Comparison of ENCODE assay signal across 33 cellular contexts in the genomic region with DNA sequence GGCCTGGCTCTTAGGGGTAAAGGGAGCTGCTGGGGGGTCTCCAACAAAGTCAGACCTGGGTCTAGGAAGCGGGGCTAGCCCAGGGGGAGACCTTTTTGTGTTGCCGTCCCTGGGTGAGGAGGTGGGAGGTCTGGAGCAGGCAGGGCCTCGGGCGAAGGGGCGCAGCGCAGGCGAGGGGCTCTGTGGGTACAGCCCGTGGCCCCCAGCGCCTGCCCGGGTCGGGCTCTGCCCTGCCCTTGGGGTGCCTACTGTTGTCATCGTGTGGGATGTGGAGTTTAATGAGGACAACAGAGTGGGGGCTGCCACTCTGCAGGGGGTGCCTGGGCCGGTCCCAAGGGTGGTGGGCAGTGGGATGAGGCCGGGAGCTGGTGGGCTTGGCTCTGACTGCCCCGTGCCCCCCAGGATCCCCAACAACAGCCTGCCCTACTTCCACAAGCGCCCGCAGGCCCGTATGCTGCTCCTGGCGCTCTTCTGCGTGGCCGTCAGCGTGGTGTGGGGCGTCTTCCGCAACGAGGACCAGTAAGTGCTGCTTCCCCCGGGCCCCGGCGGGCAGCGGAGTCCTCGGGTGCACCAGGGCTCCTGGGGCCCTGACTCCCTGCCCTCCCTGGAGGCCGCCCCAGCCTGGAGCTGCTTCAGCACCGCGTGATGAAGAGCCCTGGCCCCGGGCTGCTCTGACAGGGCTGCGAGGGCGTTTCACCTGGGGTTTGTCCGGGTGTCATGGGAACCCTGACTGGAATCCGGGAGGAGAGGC. TPM values are rescaled to one million over a fixed set of nuclear protein-coding genes. Genes with fewer than 3 reads are reported as not detected.
"Had no signal": no experiment of that assay in that cellular context is flagged by ENCODE, and none has a peak within 500 bp of the region (broad histone marks: within the 10 kb centered on the region; RNA-seq: fewer than 3 reads in every experiment).

No MANE protein-coding gene starts in this region.

- H3K9me3 ChIP-seq: esophagus squamous epithelium, heart right ventricle, left lung, lower lobe of right lung, sigmoid colon, thoracic aorta, uterus had no signal

- ATAC-seq: activated CD4-positive, alpha-beta T cell treated with anti-CD3 and anti-CD28 coated beads for 36 hours; activated CD8-positive, alpha-beta memory T cell treated with anti-CD3 and anti-CD28 coated beads, Interleukin-2, amount 10 ng/mL, durations not matched to agents 7 days and 5 days; activated CD8-positive, alpha-beta T cell treated with anti-CD3 and anti-CD28 coated beads, Interleukin-2, amount 10 ng/mL, durations not matched to agents 7 days and 5 days; activated naive CD4-positive, alpha-beta T cell treated with anti-CD3 and anti-CD28 coated beads, Interleukin-2, amount 50 U/mL, for 72 hours; heart right ventricle; left lung; lower lobe of right lung; natural killer cell; stimulated activated effector memory CD8-positive, alpha-beta T cell treated with anti-CD3 and anti-CD28 coated beads, Interleukin-12 subunit alpha, Interleukin-12 subunit beta, amount 100 ng/mL, for 72 hours; T-cell had no signal

- DNase-seq: activated CD4-positive, alpha-beta T cell treated with anti-CD3 and anti-CD28 coated beads for 36 hours; activated CD4-positive, CD25-positive, alpha-beta regulatory T cell; activated CD8-positive, alpha-beta memory T cell treated with anti-CD3 and anti-CD28 coated beads, Interleukin-2, amount 10 ng/mL, durations not matched to agents 7 days and 5 days; activated CD8-positive, alpha-beta T cell treated with anti-CD3 and anti-CD28 coated beads, Interleukin-2, amount 10 ng/mL, durations not matched to agents 7 days and 5 days; activated naive CD4-positive, alpha-beta T cell; activated T-cell treated with anti-CD3 and anti-CD28 coated beads, Interleukin-2, amount 50 U/mL, for 48 hours; dermis blood vessel endothelial cell; effector CD8-positive, alpha-beta T cell; esophagus squamous epithelium; foreskin melanocyte; heart right ventricle; lower lobe of right lung; mesenchymal stem cell; natural killer cell; retina; sigmoid colon; small intestine; stimulated activated CD4-positive, alpha-beta T cell treated with anti-CD3 and anti-CD28 coated beads, Interleukin-4, amount 100 ng/mL, for 24 hours; T-cell; uterus had no signal

- H3K27me3 ChIP-seq: esophagus squamous epithelium, heart right ventricle, left lung, neural progenitor cell, sigmoid colon, uterus had no signal

- H3K36me3 ChIP-seq: neural progenitor cell, uterus had no signal

- H3K4me3 ChIP-seq: esophagus squamous epithelium, heart right ventricle, left lung, lower lobe of right lung, neural progenitor cell, sigmoid colon, thoracic aorta, uterus had no signal

- FAIRE-seq: bronchial epithelial cell, colon, endometrium, small intestine had no signal

- H3K9ac ChIP-seq: neural progenitor cell had no signal

- H2AFZ ChIP-seq: neural progenitor cell had no signal

- H3K27ac ChIP-seq: epithelial cell of prostate, heart right ventricle, left lung, lower lobe of right lung, neural progenitor cell, sigmoid colon, thoracic aorta, uterus had no signal

- H3K4me2 ChIP-seq: neural progenitor cell had no signal

- H3K4me1 ChIP-seq: heart right ventricle, left lung, lower lobe of right lung, uterus had no signal

RNA-seq across cellular contexts. Expression of a gene that starts 19.4 kb away (rescaled TPM):
- total RNA-seq: activated CD4-positive, alpha-beta T cell treated with anti-CD3 and anti-CD28 coated beads for 36 hours; activated CD8-positive, alpha-beta memory T cell treated with anti-CD3 and anti-CD28 coated beads, Interleukin-2, amount 10 ng/mL, durations not matched to agents 7 days and 5 days; activated CD8-positive, alpha-beta T cell treated with anti-CD3 and anti-CD28 coated beads, Interleukin-2, amount 10 ng/mL, durations not matched to agents 7 days and 5 days; activated naive CD4-positive, alpha-beta T cell treated with anti-CD3 and anti-CD28 coated beads, Interleukin-2, amount 50 U/mL, for 72 hours; bronchial epithelial cell; glomerular endothelial cell; heart right ventricle; left lung; lower lobe of right lung; natural killer cell; posterior vena cava; subcutaneous adipose tissue; T-cell had no signal

RNA-seq across cellular contexts. Expression of a gene that starts 32.7 kb away (rescaled TPM):
- total RNA-seq: activated CD4-positive, alpha-beta T cell treated with anti-CD3 and anti-CD28 coated beads for 36 hours; bronchial epithelial cell; dermis blood vessel endothelial cell; glomerular endothelial cell; heart right ventricle; lower lobe of right lung; osteoblast; subcutaneous adipose tissue; uterus had no signal
- polyA plus RNA-seq: heart right ventricle had no signal

RNA-seq across cellular contexts. Expression of a gene that starts 58.7 kb away (rescaled TPM):
- total RNA-seq: activated CD4-positive, alpha-beta T cell treated with anti-CD3 and anti-CD28 coated beads for 36 hours; activated naive CD4-positive, alpha-beta T cell treated with anti-CD3 and anti-CD28 coated beads, Interleukin-2, amount 50 U/mL, for 72 hours; bronchial epithelial cell; glomerular endothelial cell; osteoblast had no signal
